In genomic region chr15:75452968-75453702, GRCh38 we compare ENCODE assay signal across 8 cellular contexts. TPM values are rescaled to one million over a fixed set of nuclear protein-coding genes. Genes with fewer than 3 reads are reported as not detected.
DNase-seq lines count a peak whose midpoint lies in the region; ATAC-seq and TF ChIP-seq lines count a peak whose summit lies in the region.

No MANE protein-coding gene starts in this region.

- peak; percentile 51 for TF ChIP-seq CTCF in A673 (conservative IDR thresholded peaks at IDR 0.05; ENCODE audit: low read depth, low read length)
- TF ChIP-seq CTCF in H9 (conservative IDR thresholded peaks at IDR 0.05), result peak; percentile 52
- TF ChIP-seq CTCF in OCI-LY3 (IDR thresholded peaks at IDR 0.05; ENCODE audit: low read depth, low read length), result peak; percentile 67
- TF ChIP-seq CTCF in fibroblast of the aortic adventitia (IDR thresholded peaks at IDR 0.05; ENCODE audit: insufficient read depth, low read length), result no peak
- no peak for TF ChIP-seq CTCF in ovary (IDR thresholded peaks at IDR 0.05)
- TF ChIP-seq CTCF in thyroid gland (IDR thresholded peaks at IDR 0.05), result no peak

- H3K14ac ChIP-seq in H9 (ENCODE audit: insufficient read depth, low read length), result peak overlapping the region; percentile 84

- DNase-seq in A673 (ENCODE audit: low spot score), result peak; percentile 72
- peak; percentile 80 for DNase-seq in H9
- peak; percentile 27 for DNase-seq in activated T-helper 1 cell treated with anti-CD3 and anti-CD28 coated beads, Interleukin-12 subunit alpha, Interleukin-12 subunit beta, Interleukin-2, Interleukin-4 antibody, amounts not matched to agents 30 ng/mL and 10 ng/mL and 1 ng/mL, durations not matched to agents 14 hours and 24 hours and 36 hours (ENCODE audit: low spot score)
- DNase-seq in fibroblast of the aortic adventitia (ENCODE audit: low read depth), result peak; percentile 11
- peak; percentile 56 to 79 (median 74) for DNase-seq in ovary
- DNase-seq in thyroid gland, result peak; percentile 43 to 48

- H2BK15ac ChIP-seq in H9 (ENCODE audit: low read depth, low read length), result no peak overlapping the region

- TF ChIP-seq POLR2A in ovary (IDR thresholded peaks at IDR 0.05) (no peak), thyroid gland (IDR thresholded peaks at IDR 0.05) (no peak)

- no peak overlapping the region for H2AK5ac ChIP-seq in H9 (ENCODE audit: insufficient read length, low read length)

- peaks cover 4% of the 10 kb centered on the region for H3K27me3 Mint-ChIP-seq in H9 (ENCODE audit: low read depth)
- no peaks in the 10 kb centered on the region for H3K27me3 Mint-ChIP-seq in activated T-helper 1 cell treated with anti-CD3 and anti-CD28 coated beads, Interleukin-12 subunit alpha, Interleukin-12 subunit beta, Interleukin-2, Interleukin-4 antibody, amounts not matched to agents 30 ng/mL and 10 ng/mL and 1 ng/mL, durations not matched to agents 14 hours and 24 hours and 36 hours (ENCODE audit: insufficient read depth)

- peak overlapping the region; percentile 89 to 95 for H3K4me3 Mint-ChIP-seq in H9
- peak overlapping the region; percentile 98 for H3K4me3 Mint-ChIP-seq in activated T-helper 1 cell treated with anti-CD3 and anti-CD28 coated beads, Interleukin-12 subunit alpha, Interleukin-12 subunit beta, Interleukin-2, Interleukin-4 antibody, amounts not matched to agents 30 ng/mL and 10 ng/mL and 1 ng/mL, durations not matched to agents 14 hours and 24 hours and 36 hours

- H3K9me3 Mint-ChIP-seq in H9, result no peaks in the 10 kb centered on the region; a peak in 1 of 5 replicates
- no peaks in the 10 kb centered on the region for H3K9me3 Mint-ChIP-seq in activated T-helper 1 cell treated with anti-CD3 and anti-CD28 coated beads, Interleukin-12 subunit alpha, Interleukin-12 subunit beta, Interleukin-2, Interleukin-4 antibody, amounts not matched to agents 30 ng/mL and 10 ng/mL and 1 ng/mL, durations not matched to agents 14 hours and 24 hours and 36 hours

- H3K23ac ChIP-seq in H9 (ENCODE audit: insufficient read length, low read depth, low read length), result no peak overlapping the region

- no peak overlapping the region for H3K56ac ChIP-seq in H9 (ENCODE audit: insufficient read length, low read depth, low read length)

- H3K9me3 ChIP-seq in A673 (ENCODE audit: low read depth, low read length, poor library complexity, severe bottlenecking) (no peaks in the 10 kb centered on the region), H9 (ENCODE audit: control insufficient read depth, low read depth, low read length) (no peaks in the 10 kb centered on the region), OCI-LY3 (ENCODE audit: insufficient read depth, low read length) (no peaks in the 10 kb centered on the region), ovary (no peaks in the 10 kb centered on the region), thyroid gland (no peaks in the 10 kb centered on the region)

- no peak overlapping the region for H4K91ac ChIP-seq in H9 (ENCODE audit: insufficient read length, low read depth, low read length)

- H4K8ac ChIP-seq in H9 (replicated peaks; ENCODE audit: insufficient read length, low read depth, low read length), result no peak overlapping the region

- no peaks in the 10 kb centered on the region for H3K36me3 Mint-ChIP-seq in H9 (ENCODE audit: insufficient read depth in 1 of 3, low read depth in 3 of 3)
- peaks cover 2% of the 10 kb centered on the region for H3K36me3 Mint-ChIP-seq in activated T-helper 1 cell treated with anti-CD3 and anti-CD28 coated beads, Interleukin-12 subunit alpha, Interleukin-12 subunit beta, Interleukin-2, Interleukin-4 antibody, amounts not matched to agents 30 ng/mL and 10 ng/mL and 1 ng/mL, durations not matched to agents 14 hours and 24 hours and 36 hours (ENCODE audit: low read depth)

- H3K23me2 ChIP-seq in H9 (ENCODE audit: insufficient read length, low read depth, low read length, poor library complexity, severe bottlenecking), result peaks cover 22% of the 10 kb centered on the region

- peak overlapping the region; percentile 81 for H3K4me3 ChIP-seq in A673 (ENCODE audit: low read depth, low read length, poor library complexity, severe bottlenecking)
- peak overlapping the region; percentile 90 for H3K4me3 ChIP-seq in OCI-LY3 (ENCODE audit: low read length)
- peak overlapping the region; percentile 77 for H3K4me3 ChIP-seq in fibroblast of the aortic adventitia (ENCODE audit: low read depth, low read length)
- peak overlapping the region; percentile 60 for H3K4me3 ChIP-seq in ovary
- peak overlapping the region in 2 of 3 donors; percentile 42 to 48 for H3K4me3 ChIP-seq in thyroid gland (replicated peaks in 1 of 3)

- BruUV-seq in A673 (replicated peaks; lab: Mats Ljungman, UMichigan), result no TSS peak

- TF ChIP-seq EP300 in ovary (IDR thresholded peaks at IDR 0.05), result no peak

- H3K4me1 ChIP-seq in A673 (ENCODE audit: insufficient read depth, low read length, poor library complexity, severe bottlenecking) (peaks cover 9% of the 10 kb centered on the region), H9 (ENCODE audit: insufficient read depth, low read length) (no peaks in the 10 kb centered on the region), OCI-LY3 (ENCODE audit: low read length) (peaks cover 17% of the 10 kb centered on the region), ovary (ENCODE audit: insufficient read depth) (no peaks in the 10 kb centered on the region), thyroid gland (peaks cover 16 to 17% of the 10 kb centered on the region in 2 donors)

- H2BK5ac ChIP-seq in H9 (ENCODE audit: insufficient read length, low read length), result peak overlapping the region; percentile 36

- H2BK120ac ChIP-seq in H9 (ENCODE audit: low read depth, low read length, poor library complexity, severe bottlenecking), result peak overlapping the region; percentile 82

- H3K4me2 ChIP-seq in H9 (ENCODE audit: insufficient read depth, insufficient read length, low read length) (peak overlapping the region; percentile 89), OCI-LY3 (ENCODE audit: low read length) (peak overlapping the region; percentile 92)

- H3K79me2 ChIP-seq in H9 (ENCODE audit: insufficient read depth, low read length) (peaks cover 14% of the 10 kb centered on the region; the same call in 1 of the 2 replicates), OCI-LY3 (ENCODE audit: low read length) (peaks cover 48% of the 10 kb centered on the region)

- H3K27ac ChIP-seq in A673 (ENCODE audit: low read depth, low read length, poor library complexity, severe bottlenecking) (peak overlapping the region; percentile 91), H9 (ENCODE audit: insufficient read length, low read depth, low read length) (peak overlapping the region; percentile 84), OCI-LY3 (ENCODE audit: low read length) (peak overlapping the region; percentile 91), ovary (peak overlapping the region; percentile 70 to 86), thyroid gland (peak overlapping the region; percentile 80 to 98 (median 97))

- ATAC-seq in GM19397 (IDR thresholded peaks at IDR 0.05; ENCODE audit: unreplicated experiment), result no peak

- POLR2A ChIA-PET in A673 (lab: Charles Lee; ENCODE audit: low non-redundant PET), result no interaction called here

- H3K9ac ChIP-seq in H9 (ENCODE audit: extremely low read depth, insufficient read length, low read length) (peak overlapping the region; percentile 79), OCI-LY3 (ENCODE audit: low read length) (peak overlapping the region; percentile 98)

- peak overlapping the region; percentile 61 for H3K18ac ChIP-seq in H9 (ENCODE audit: insufficient read length, low read depth, low read length)

- peaks cover 23 to 33% of the 10 kb centered on the region in 2 experiments for H3K4me1 Mint-ChIP-seq in H9
- H3K4me1 Mint-ChIP-seq in activated T-helper 1 cell treated with anti-CD3 and anti-CD28 coated beads, Interleukin-12 subunit alpha, Interleukin-12 subunit beta, Interleukin-2, Interleukin-4 antibody, amounts not matched to agents 30 ng/mL and 10 ng/mL and 1 ng/mL, durations not matched to agents 14 hours and 24 hours and 36 hours (ENCODE audit: low read depth), result peaks cover 37% of the 10 kb centered on the region

- no peak overlapping the region for H3T11ph ChIP-seq in H9 (ENCODE audit: low read length)

- H3K27me3 ChIP-seq in A673 (replicated peaks; ENCODE audit: insufficient read depth, low read depth, low read length, poor library complexity) (no peaks in the 10 kb centered on the region), H9 (ENCODE audit: insufficient read depth, low read length) (no peaks in the 10 kb centered on the region), OCI-LY3 (ENCODE audit: low read depth, low read length) (no peaks in the 10 kb centered on the region), ovary (no peaks in the 10 kb centered on the region), thyroid gland (no peaks in the 10 kb centered on the region)

- peak overlapping the region; percentile 99 to 100 (median 100) for H3K27ac Mint-ChIP-seq in H9
- peak overlapping the region; percentile 100 for H3K27ac Mint-ChIP-seq in activated T-helper 1 cell treated with anti-CD3 and anti-CD28 coated beads, Interleukin-12 subunit alpha, Interleukin-12 subunit beta, Interleukin-2, Interleukin-4 antibody, amounts not matched to agents 30 ng/mL and 10 ng/mL and 1 ng/mL, durations not matched to agents 14 hours and 24 hours and 36 hours

- H4K20me1 ChIP-seq in H9 (ENCODE audit: control insufficient read depth, insufficient read depth, insufficient read length), result no peaks in the 10 kb centered on the region
- H4K20me1 ChIP-seq in OCI-LY3 (ENCODE audit: insufficient read depth, low read length), result peaks cover 27% of the 10 kb centered on the region

- H3K36me3 ChIP-seq in A673 (ENCODE audit: insufficient read depth, low read length, poor library complexity, severe bottlenecking) (no peaks in the 10 kb centered on the region), OCI-LY3 (replicated peaks; ENCODE audit: low read depth, low read length) (no peaks in the 10 kb centered on the region), ovary (no peaks in the 10 kb centered on the region), thyroid gland (no peaks in the 10 kb centered on the region)

- WGBS in H9 (ENCODE audit: extremely low coverage, insufficient read length, low lambda C conversion rate), result no CpG with 5 or more reads among the region's 35 CpGs
- WGBS in ovary, 3 donors, result 0 to 1% (median 1%) methylated on average over 35 of the region's 35 CpGs
- 0 to 2% methylated on average over 13 to 29 of the region's 35 CpGs for WGBS in thyroid gland, 2 donors

- no peak overlapping the region for H2BK12ac ChIP-seq in H9 (ENCODE audit: insufficient read length, low read depth, low read length)

- no peaks in the 10 kb centered on the region for H3K79me1 ChIP-seq in H9 (ENCODE audit: insufficient read depth, low read depth, low read length, poor library complexity, severe bottlenecking)

- H2BK20ac ChIP-seq in H9 (ENCODE audit: low read depth, low read length, poor library complexity, severe bottlenecking), result no peak overlapping the region

- H4K5ac ChIP-seq in H9 (ENCODE audit: insufficient read length, low read depth, low read length), result no peak overlapping the region

- CTCF ChIA-PET in A673 (lab: Charles Lee), result interaction anchor here (0.6 to 4.4 kb wide), 4 partner anchors 85 to 522 kb away, joined by 3 to 21 read pairs (median 4); partner anchors contain the start of gene MAN2C1

- intact Hi-C loops in A673 (cut with micrococcal nuclease; ENCODE audit: unreplicated experiment), result loop anchor here (5.0 kb wide), 3 partner anchors 144 to 189 kb away; partner anchors contain the start of genes IMP3 and SNUPN
- intact Hi-C loops in activated T-helper 1 cell treated with anti-CD3 and anti-CD28 coated beads, Interleukin-12 subunit alpha, Interleukin-12 subunit beta, Interleukin-2, Interleukin-4 antibody, amounts not matched to agents 30 ng/mL and 10 ng/mL and 1 ng/mL, durations not matched to agents 14 hours and 24 hours and 36 hours (cut with micrococcal nuclease), result loop anchor here (1.0 to 5.0 kb wide), 9 partner anchors 251 to 1461 kb away; partner anchors contain the start of genes ARID3B, C15orf39, FBXO22 and PML
- intact Hi-C loops in ovary (cut with DNase I), result loop anchor here in 2 of 4 donors (5.0 to 10.0 kb wide), 3 partner anchors 86 to 192 kb away; partner anchors contain the start of genes IMP3 (in 1 of the 2), MAN2C1 (in 1 of the 2), SNUPN (in 1 of the 2) and SNX33 (in 1 of the 2)
- intact Hi-C loops in thyroid gland (cut with DNase I), result loop anchor here (5.0 kb wide), 1 partner anchor 86 kb away; the partner anchor contains the start of gene MAN2C1

- H3K4ac ChIP-seq in H9 (ENCODE audit: low read depth, low read length), result peak overlapping the region; percentile 79; the same call in 1 of the 2 replicates

- no peak overlapping the region for H2AFZ ChIP-seq in H9 (ENCODE audit: low read length)
- H2AFZ ChIP-seq in OCI-LY3 (ENCODE audit: low read depth, low read length), result no peak overlapping the region

RNA-seq across cellular contexts. Expression of gene SIN3A, which starts 1.6 kb away (rescaled TPM):
- total RNA-seq in A673 (2021) (74.7 and 86.3 TPM in 2 replicates), H9 (2021) (99.1 and 102 TPM in 2 replicates), fibroblast of the aortic adventitia (ENCODE audit: low replicate concordance) (37.3 and 52.9 TPM in 2 replicates), ovary (100 to 1,000 TPM in 4 of 7 donors, 10 to 100 TPM in 3; 40.1 to 115 (median 103) TPM), thyroid gland (100 to 1,000 TPM in 1 of 4 donors, 10 to 100 TPM in 3; 51.4 to 146 (median 84.2) TPM)
- total RNA-seq in activated T-helper 1 cell treated with anti-CD3 and anti-CD28 coated beads, Interleukin-12 subunit alpha, Interleukin-12 subunit beta, Interleukin-2, Interleukin-4 antibody, amounts not matched to agents 30 ng/mL and 10 ng/mL and 1 ng/mL, durations not matched to agents 14 hours and 24 hours and 36 hours, result 97.5 and 106 TPM in 2 replicates
- polyA plus RNA-seq in ovary, result 10 to 100 TPM; 29.3 to 50.6 TPM

Comparison
In these comparisons a context has a peak if more than half of its experiments do, and no peak if none do; other contexts are left out.
1. DNase-seq: peak in every context shown above with its lines; median percentile 80 in H9; 74 in ovary; 72 in A673; 46 in thyroid gland; 27 in activated T-helper 1 cell treated with anti-CD3 and anti-CD28 coated beads, Interleukin-12 subunit alpha, Interleukin-12 subunit beta, Interleukin-2, Interleukin-4 antibody, amounts not matched to agents 30 ng/mL and 10 ng/mL and 1 ng/mL, durations not matched to agents 14 hours and 24 hours and 36 hours; 11 in fibroblast of the aortic adventitia.
2. CTCF ChIP-seq: peak in A673 (single experiment), H9 (single experiment) and OCI-LY3 (single experiment); none in fibroblast of the aortic adventitia (single experiment), ovary (0 of 3) and thyroid gland (0 of 6).
3. Peak in every context shown above with its lines, with median percentiles within 50 percentile points of each other: H3K27ac ChIP-seq and H3K4me3 ChIP-seq.